18 cellular contexts compared by ENCODE assay signal in genomic region chr13:36302289-36302688, GRCh38. TPM values are rescaled to one million over a fixed set of nuclear protein-coding genes. Genes with fewer than 3 reads are reported as not detected.
DNase-seq lines count a peak whose midpoint lies in the region; ATAC-seq, FAIRE-seq and TF ChIP-seq lines count a peak whose summit lies in the region.
"Had no signal": no experiment of that assay in that cellular context is flagged by ENCODE, and none has a peak within 500 bp of the region (broad histone marks: within the 10 kb centered on the region; RNA-seq: fewer than 3 reads in every experiment).

No MANE protein-coding gene starts in this region.

- H3K27ac Mint-ChIP-seq in activated CD4-positive, alpha-beta T cell treated with anti-CD3 and anti-CD28 coated beads, Interleukin-2, amount 10 ng/mL, durations not matched to agents 24 days and 14 days, result no peak overlapping the region
- H3K27ac Mint-ChIP-seq: B cell; CD4-positive, alpha-beta T cell; CD8-positive, alpha-beta T cell had no signal

- peaks cover 24% of the 10 kb centered on the region for H3K27me3 Mint-ChIP-seq in activated CD4-positive, alpha-beta T cell treated with anti-CD3 and anti-CD28 coated beads, Interleukin-2, amount 10 ng/mL, durations not matched to agents 24 days and 14 days

- no peak for ATAC-seq in left colon
- ATAC-seq: A549; CD8-positive, alpha-beta T cell had no signal

- H3K4me3 Mint-ChIP-seq in activated CD4-positive, alpha-beta T cell treated with anti-CD3 and anti-CD28 coated beads, Interleukin-2, amount 10 ng/mL, durations not matched to agents 24 days and 14 days, result no peak overlapping the region
- H3K4me3 Mint-ChIP-seq: B cell; CD4-positive, alpha-beta T cell; CD8-positive, alpha-beta T cell had no signal

- TF ChIP-seq CTCF in GM13976 (IDR thresholded peaks at IDR 0.05; ENCODE audit: borderline replicate concordance, control extremely low read depth, extremely low read depth, insufficient read depth, missing control alignments), result no peak

- H3K4me1 Mint-ChIP-seq in activated CD4-positive, alpha-beta T cell treated with anti-CD3 and anti-CD28 coated beads, Interleukin-2, amount 10 ng/mL, durations not matched to agents 24 days and 14 days, result peaks cover 6% of the 10 kb centered on the region

- intact Hi-C loops in activated CD4-positive, alpha-beta T cell treated with anti-CD3 and anti-CD28 coated beads, Interleukin-2, amount 10 ng/mL, durations not matched to agents 24 days and 14 days (cut with micrococcal nuclease), result no loop called here
- intact Hi-C loops in left colon (cut with DNase I, micrococcal nuclease), result no loop called here

- no peaks in the 10 kb centered on the region for H3K9me3 Mint-ChIP-seq in activated CD4-positive, alpha-beta T cell treated with anti-CD3 and anti-CD28 coated beads, Interleukin-2, amount 10 ng/mL, durations not matched to agents 24 days and 14 days
- H3K9me3 Mint-ChIP-seq: CD4-positive, alpha-beta T cell; CD8-positive, alpha-beta T cell had no signal

- in situ Hi-C loops in GM13976 (cut with MboI; ENCODE audit: low sequenced_read_pairs, unreplicated experiment), result no loop called here

- DNase-seq in activated CD4-positive, alpha-beta T cell treated with anti-CD3 and anti-CD28 coated beads, Interleukin-2, amount 10 ng/mL, durations not matched to agents 24 days and 14 days, result peak; percentile 9
- no peak for DNase-seq in activated CD4-positive, alpha-beta T cell treated with anti-CD3 and anti-CD28 coated beads, Interleukin-2, amount 50 U/mL, for 48 hours
- DNase-seq in left colon (no peak), GM13976 (ENCODE audit: low spot score) (no peak)
- DNase-seq: AML-193; Caco-2; Calu3; CD4-positive, alpha-beta T cell; CD8-positive, alpha-beta T cell; DMS79 treated with DMSO at 0.1 percent for 48 hours; GF-D8 had no signal

- peaks cover 5% of the 10 kb centered on the region for H3K36me3 Mint-ChIP-seq in activated CD4-positive, alpha-beta T cell treated with anti-CD3 and anti-CD28 coated beads, Interleukin-2, amount 10 ng/mL, durations not matched to agents 24 days and 14 days (ENCODE audit: low read depth)

- FAIRE-seq in islet of Langerhans (lab: Jason Lieb, UNC), result peak; percentile 60
- FAIRE-seq: A549, D721Med, G401.6, GM12891, GM18507 had no signal

RNA-seq across cellular contexts. Expression of gene CCDC169, which starts 4.7 kb away (rescaled TPM):
- total RNA-seq in activated CD4-positive, alpha-beta T cell treated with anti-CD3 and anti-CD28 coated beads, Interleukin-2, amount 10 ng/mL, durations not matched to agents 24 days and 14 days, result 0.35 and 0.50 TPM in 2 replicates
- under 1 TPM; 0.27 to 0.61 TPM for total RNA-seq in left colon
- total RNA-seq: B cell; Caco-2; Calu3; CD4-positive, alpha-beta T cell; CD8-positive, alpha-beta T cell had no signal

RNA-seq across cellular contexts. Expression of gene SPART, which starts 43.9 kb away (rescaled TPM):
- total RNA-seq in activated CD4-positive, alpha-beta T cell treated with anti-CD3 and anti-CD28 coated beads, Interleukin-2, amount 10 ng/mL, durations not matched to agents 24 days and 14 days, result 25.3 and 31.8 TPM in 2 replicates
- total RNA-seq in left colon, result 10 to 100 TPM in 1 of 2 donors, 1 to 10 TPM in 1; 9.5 to 14.0 TPM
- total RNA-seq: Caco-2, Calu3 had no signal
